ENCODE assay signal across 8 cellular contexts in the genomic region with DNA sequence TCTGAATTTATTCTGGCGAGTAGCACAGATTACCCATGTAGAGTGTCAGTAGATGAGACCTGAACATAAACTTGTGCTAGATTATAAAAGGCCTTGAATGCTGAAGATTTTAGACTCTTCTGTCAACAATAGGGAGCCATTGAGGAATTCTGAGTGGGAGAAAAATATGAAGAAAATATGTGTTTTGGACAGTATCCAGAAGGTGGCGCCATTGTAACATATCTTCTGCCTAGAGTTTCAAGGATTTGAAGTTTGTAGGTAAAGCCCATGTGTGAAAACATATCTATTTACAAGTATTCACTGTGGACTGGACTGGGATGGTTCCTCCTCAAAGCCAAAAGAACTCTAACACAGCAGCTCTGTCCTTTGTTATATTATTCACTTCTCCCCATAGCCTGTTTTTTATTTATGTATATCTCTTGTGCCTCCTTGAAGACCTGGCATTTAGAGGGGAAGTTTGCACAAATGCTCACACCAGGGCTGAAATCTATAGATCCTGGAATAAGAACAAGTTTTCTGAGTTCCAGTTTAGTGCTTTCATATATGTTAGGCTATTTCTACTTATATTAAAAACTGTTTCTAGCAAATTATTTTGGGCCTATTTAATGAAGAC.
DNase-seq lines count a peak whose midpoint lies in the region; ATAC-seq, FAIRE-seq and TF ChIP-seq lines count a peak whose summit lies in the region.

No MANE protein-coding gene starts in this region.

- H3K4me3 ChIP-seq in heart right ventricle, result no peak overlapping the region
- H3K4me3 ChIP-seq in testis, result no peak overlapping the region
- H3K4me3 ChIP-seq in thyroid gland (replicated peaks in 1 of 3), result no peak overlapping the region

- ATAC-seq in GM21381 (IDR thresholded peaks at IDR 0.05; ENCODE audit: unreplicated experiment) (peak; percentile 64), heart right ventricle (peak in 3 of 8 donors; percentile 27 to 57 (median 49)), GM18511 (IDR thresholded peaks at IDR 0.05; ENCODE audit: unreplicated experiment) (no peak)

- intact Hi-C loops in heart right ventricle (cut with DNase I) (loop anchor here in 8 of 10 donors (2.0 to 10.0 kb wide), 12 partner anchors 77 to 1429 kb away; a partner anchor contains a TSS), testis (cut with DNase I; ENCODE audit: low total_unique reads) (no loop called here), thyroid gland (cut with DNase I) (no loop called here)

- TF ChIP-seq CTCF in heart right ventricle (IDR thresholded peaks at IDR 0.05) (peak; percentile 21 to 65 (median 59)), testis (IDR thresholded peaks at IDR 0.05) (peak; percentile 41 to 65 (median 47)), thyroid gland (IDR thresholded peaks at IDR 0.05) (peak in 1 of 6 experiments; percentile 39)

- WGBS in heart right ventricle, 2 donors, result 36 to 40% methylated on average over 2 of the region's 2 CpGs
- 60 to 62% methylated on average over 2 of the region's 2 CpGs for WGBS in testis, 2 donors
- WGBS in thyroid gland, 2 donors, result 45 to 47% methylated on average over 2 of the region's 2 CpGs

- peaks cover 0 to 5% (median 0%) of the 10 kb centered on the region in 11 donors for H3K9me3 ChIP-seq in heart right ventricle
- H3K9me3 ChIP-seq in testis, result no peaks in the 10 kb centered on the region
- no peaks in the 10 kb centered on the region for H3K9me3 ChIP-seq in thyroid gland

- H3K36me3 ChIP-seq in heart right ventricle, result no peaks in the 10 kb centered on the region
- H3K36me3 ChIP-seq in testis (ENCODE audit: low read depth, missing control alignments), result no peaks in the 10 kb centered on the region
- no peaks in the 10 kb centered on the region for H3K36me3 ChIP-seq in thyroid gland

- peaks cover 0 to 13% (median 4%) of the 10 kb centered on the region in 9 donors for H3K4me1 ChIP-seq in heart right ventricle
- H3K4me1 ChIP-seq in testis, result no peaks in the 10 kb centered on the region
- H3K4me1 ChIP-seq in thyroid gland, result peaks cover 0 to 6% of the 10 kb centered on the region in 2 donors

- peak; percentile 85 for FAIRE-seq in TTC549 (lab: Jason Lieb, UNC)

- H3K27me3 ChIP-seq in heart right ventricle, result no peaks in the 10 kb centered on the region
- H3K27me3 ChIP-seq in testis, result no peaks in the 10 kb centered on the region
- H3K27me3 ChIP-seq in thyroid gland, result no peaks in the 10 kb centered on the region

- peak; percentile 45 for DNase-seq in COLO668 (lab: John Stamatoyannopoulos, UW; ENCODE audit: unreplicated experiment)
- peak; percentile 33 to 85 (median 41) for DNase-seq in NCI-H1417 (lab: John Stamatoyannopoulos, UW)
- DNase-seq in heart right ventricle, result peak in 1 of 2 donors; percentile 35
- DNase-seq in testis, result peak; percentile 55
- DNase-seq in thyroid gland, result no peak

- no peak for TF ChIP-seq POLR2A in testis (IDR thresholded peaks at IDR 0.05)
- TF ChIP-seq POLR2A in thyroid gland (IDR thresholded peaks at IDR 0.05), result no peak

- H3K27ac ChIP-seq in heart right ventricle, result no peak overlapping the region
- H3K27ac ChIP-seq in testis, result no peak overlapping the region
- H3K27ac ChIP-seq in thyroid gland, result no peak overlapping the region

Comparison
In these comparisons a context has a peak if more than half of its experiments do, and no peak if none do; other contexts are left out.
1. DNase-seq: peak in COLO668 (single experiment), NCI-H1417 (3 of 3) and testis (single experiment); none in thyroid gland (0 of 2).
2. intact Hi-C loops: an anchor here in heart right ventricle (2.0 to 10.0 kb wide); none called in testis and thyroid gland.